10 cellular contexts compared by ENCODE assay signal in genomic region chr10:127196227-127196954, GRCh38. TPM values are rescaled to one million over a fixed set of nuclear protein-coding genes. Genes with fewer than 3 reads are reported as not detected.
DNase-seq lines count a peak whose midpoint lies in the region; ATAC-seq and TF ChIP-seq lines count a peak whose summit lies in the region.
"Had no signal": no experiment of that assay in that cellular context is flagged by ENCODE, and none has a peak within 500 bp of the region (broad histone marks: within the 10 kb centered on the region; RNA-seq: fewer than 3 reads in every experiment).

Gene INSYN2A, minus strand, starts transcription at chr10:127196591. Its CDS starts 20,196 bp downstream, at chr10:127176395.

- H3K27me3 ChIP-seq in GM23338 (ENCODE audit: insufficient read depth) (peaks cover 49% of the 10 kb centered on the region), WERI-Rb-1 (ENCODE audit: insufficient read depth, low read depth, severe bottlenecking) (peaks cover 10% of the 10 kb centered on the region), right atrium auricular region (no peaks in the 10 kb centered on the region), Karpas-422 (ENCODE audit: low read length) (no peaks in the 10 kb centered on the region)
- no peaks in the 10 kb centered on the region for H3K27me3 ChIP-seq in CD4-positive, alpha-beta memory T cell (ENCODE audit: insufficient read depth, low read length)

- no peaks in the 10 kb centered on the region for H3K9me2 ChIP-seq in GM23338 (ENCODE audit: insufficient read depth)
- H3K9me2 ChIP-seq in Karpas-422 (replicated peaks; ENCODE audit: insufficient read depth, low read length), result no peaks in the 10 kb centered on the region

- peak within 1 kb of the TSS; percentile 67 for H3K4me3 ChIP-seq in GM23338
- peak within 1 kb of the TSS; percentile 54 for H3K4me3 ChIP-seq in WERI-Rb-1 (ENCODE audit: low read depth, low read length)
- H3K4me3 ChIP-seq in right atrium auricular region, result peak within 1 kb of the TSS; percentile 26 to 50
- no peak within 1 kb of the TSS for H3K4me3 ChIP-seq in CD4-positive, alpha-beta memory T cell (ENCODE audit: low read length in 2 of 2)
- no peak within 1 kb of the TSS for H3K4me3 ChIP-seq in Karpas-422 (ENCODE audit: low read length)

- peaks cover 3% of the 10 kb centered on the region; the same call in 1 of the 2 replicates for H4K20me1 ChIP-seq in GM23338 (replicated peaks; ENCODE audit: insufficient read depth)
- H4K20me1 ChIP-seq in Karpas-422 (ENCODE audit: insufficient read depth, low read depth, low read length), result no peaks in the 10 kb centered on the region

- H3K9ac ChIP-seq in Karpas-422 (ENCODE audit: low read length), result no peak within 1 kb of the TSS
- H3K9ac ChIP-seq: KMS-11 had no signal

- H3K4me1 ChIP-seq in GM23338 (ENCODE audit: insufficient read depth) (peaks cover 12% of the 10 kb centered on the region; the same call in 1 of the 2 replicates), right atrium auricular region (peaks cover 0 to 23% of the 10 kb centered on the region in 2 donors), Karpas-422 (ENCODE audit: low read length) (no peaks in the 10 kb centered on the region)
- H3K4me1 ChIP-seq in CD4-positive, alpha-beta memory T cell (ENCODE audit: insufficient read depth, low read length), result no peaks in the 10 kb centered on the region

- H3F3A ChIP-seq in GM23338 (replicated peaks; ENCODE audit: low read depth), result no peaks in the 10 kb centered on the region

- intact Hi-C loops in sciatic nerve (cut with DNase I), result no loop called here
- intact Hi-C loops in CD4-positive, alpha-beta memory T cell (cut with micrococcal nuclease), result no loop called here

- H3K27ac ChIP-seq in GM23338 (ENCODE audit: low read depth) (no peak within 1 kb of the TSS), WERI-Rb-1 (no peak within 1 kb of the TSS), right atrium auricular region (no peak within 1 kb of the TSS), Karpas-422 (ENCODE audit: low read length) (no peak within 1 kb of the TSS)
- no peak within 1 kb of the TSS for H3K27ac ChIP-seq in CD4-positive, alpha-beta memory T cell (ENCODE audit: low read depth, low read length)
- H3K27ac ChIP-seq: KMS-11 had no signal

- 0 out of 2 replicates have a peak within 1 kb of the TSS, but pooled peaks have one; percentile 66 for H2AFZ ChIP-seq in GM23338
- H2AFZ ChIP-seq in Karpas-422 (ENCODE audit: low read length), result no peak within 1 kb of the TSS

- H3K4me1 Mint-ChIP-seq in GM23338, result peaks cover 21% of the 10 kb centered on the region
- H3K4me1 Mint-ChIP-seq in CD4-positive, alpha-beta memory T cell, result peaks cover 0 to 2% (median 0%) of the 10 kb centered on the region in 4 donors
- peaks cover 2% of the 10 kb centered on the region for H3K4me1 Mint-ChIP-seq in activated CD8-positive, alpha-beta T cell treated with anti-CD3 and anti-CD28 coated beads, Interleukin-2, amount 10 ng/mL, durations not matched to agents 7 days and 5 days (ENCODE audit: low read depth)
- H3K4me1 Mint-ChIP-seq: memory B cell had no signal

- peaks cover 16% of the 10 kb centered on the region for H3K27me3 Mint-ChIP-seq in GM23338 (ENCODE audit: insufficient read depth, low read depth, poor library complexity)
- peaks cover 15 to 17% of the 10 kb centered on the region in 2 donors for H3K27me3 Mint-ChIP-seq in CD4-positive, alpha-beta memory T cell
- peaks cover 31% of the 10 kb centered on the region for H3K27me3 Mint-ChIP-seq in activated CD8-positive, alpha-beta T cell treated with anti-CD3 and anti-CD28 coated beads, Interleukin-2, amount 10 ng/mL, durations not matched to agents 7 days and 5 days (ENCODE audit: low read depth)

- CTCF ChIA-PET in CD4-positive, alpha-beta memory T cell (lab: Charles Lee; ENCODE audit: partially characterized antibody), result no interaction called here
- CTCF ChIA-PET in activated CD8-positive, alpha-beta T cell treated with anti-CD3 and anti-CD28 coated beads, Interleukin-2, amount 10 ng/mL, durations not matched to agents 7 days and 5 days (lab: Charles Lee), result no interaction called here

- H3K36me3 ChIP-seq in GM23338 (ENCODE audit: insufficient read depth) (no peaks in the 10 kb centered on the region), WERI-Rb-1 (no peaks in the 10 kb centered on the region), right atrium auricular region (no peaks in the 10 kb centered on the region), Karpas-422 (ENCODE audit: insufficient read depth, low read length) (no peaks in the 10 kb centered on the region)
- H3K36me3 ChIP-seq in CD4-positive, alpha-beta memory T cell (ENCODE audit: insufficient read depth, low read length), result no peaks in the 10 kb centered on the region

- no peaks in the 10 kb centered on the region for H3K9me3 ChIP-seq in WERI-Rb-1 (ENCODE audit: severe bottlenecking)
- no peaks in the 10 kb centered on the region for H3K9me3 ChIP-seq in right atrium auricular region
- no peaks in the 10 kb centered on the region for H3K9me3 ChIP-seq in CD4-positive, alpha-beta memory T cell (ENCODE audit: control insufficient read depth in 1 of 2, low read length in 2 of 2)
- no peaks in the 10 kb centered on the region for H3K9me3 ChIP-seq in Karpas-422 (ENCODE audit: low read length)

- peak; percentile 47 for ATAC-seq in GM23338
- peak; percentile 39 for ATAC-seq in sciatic nerve
- no peak for ATAC-seq in activated CD8-positive, alpha-beta T cell treated with anti-CD3 and anti-CD28 coated beads, Interleukin-2, amount 10 ng/mL, durations not matched to agents 7 days and 5 days

- peak; percentile 82 for DNase-seq in GM23338 (ENCODE audit: low spot score)
- peak; percentile 64 for DNase-seq in WERI-Rb-1
- DNase-seq in right atrium auricular region (ENCODE audit: low spot score), result no peak
- DNase-seq in sciatic nerve (ENCODE audit: low spot score), result no peak
- no peak for DNase-seq in NOMO-1 treated with dmso at 0.1 percent for 144 hours (lab: John Stamatoyannopoulos, UW; ENCODE audit: unreplicated experiment)
- no peak for DNase-seq in CD4-positive, alpha-beta memory T cell
- no peak for DNase-seq in activated CD8-positive, alpha-beta T cell treated with anti-CD3 and anti-CD28 coated beads, Interleukin-2, amount 10 ng/mL, durations not matched to agents 7 days and 5 days
- DNase-seq in Karpas-422, result no peak

- peak within 1 kb of the TSS; percentile 83 for H3K4me3 Mint-ChIP-seq in GM23338
- peak within 1 kb of the TSS in 1 of 8 donors; percentile 46 for H3K4me3 Mint-ChIP-seq in CD4-positive, alpha-beta memory T cell
- no peak within 1 kb of the TSS for H3K4me3 Mint-ChIP-seq in activated CD8-positive, alpha-beta T cell treated with anti-CD3 and anti-CD28 coated beads, Interleukin-2, amount 10 ng/mL, durations not matched to agents 7 days and 5 days
- H3K4me3 Mint-ChIP-seq: memory B cell had no signal

- H3K79me2 ChIP-seq in GM23338 (replicated peaks; ENCODE audit: insufficient read depth) (no peaks in the 10 kb centered on the region; the same call in 1 of the 2 replicates), Karpas-422 (ENCODE audit: low read length) (no peaks in the 10 kb centered on the region)

- peak within 1 kb of the TSS; percentile 90 for H3K4me2 ChIP-seq in GM23338
- no peak within 1 kb of the TSS for H3K4me2 ChIP-seq in Karpas-422 (ENCODE audit: low read depth, low read length, poor library complexity, severe bottlenecking)
- H3K4me2 ChIP-seq: KMS-11 had no signal

- H3K9me3 Mint-ChIP-seq in GM23338, result no peaks in the 10 kb centered on the region
- peaks cover 0 to 2% (median 0%) of the 10 kb centered on the region in 8 donors for H3K9me3 Mint-ChIP-seq in CD4-positive, alpha-beta memory T cell
- H3K9me3 Mint-ChIP-seq in activated CD8-positive, alpha-beta T cell treated with anti-CD3 and anti-CD28 coated beads, Interleukin-2, amount 10 ng/mL, durations not matched to agents 7 days and 5 days (ENCODE audit: insufficient read depth), result no peaks in the 10 kb centered on the region
- H3K9me3 Mint-ChIP-seq: memory B cell had no signal

- no peak within 1 kb of the TSS for H3K27ac Mint-ChIP-seq in GM23338
- H3K27ac Mint-ChIP-seq in CD4-positive, alpha-beta memory T cell, result no peak within 1 kb of the TSS
- H3K27ac Mint-ChIP-seq in activated CD8-positive, alpha-beta T cell treated with anti-CD3 and anti-CD28 coated beads, Interleukin-2, amount 10 ng/mL, durations not matched to agents 7 days and 5 days, result no peak within 1 kb of the TSS
- H3K27ac Mint-ChIP-seq: memory B cell had no signal

- peak; percentile 33 to 56 for TF ChIP-seq CTCF in GM23338 (conservative IDR thresholded peaks at IDR 0.05; ENCODE audit: low read depth in 2 of 2)
- peak; percentile 74 for TF ChIP-seq CTCF in WERI-Rb-1 (IDR thresholded peaks at IDR 0.05; ENCODE audit: low read depth, low read length)
- TF ChIP-seq CTCF in right atrium auricular region (IDR thresholded peaks at IDR 0.05), result no peak

- POLR2A ChIA-PET in CD4-positive, alpha-beta memory T cell (lab: Charles Lee; ENCODE audit: partially characterized antibody), result no interaction called here
- POLR2A ChIA-PET in activated CD8-positive, alpha-beta T cell treated with anti-CD3 and anti-CD28 coated beads, Interleukin-2, amount 10 ng/mL, durations not matched to agents 7 days and 5 days (lab: Charles Lee), result no interaction called here

- no peaks in the 10 kb centered on the region for H3K36me3 Mint-ChIP-seq in GM23338 (ENCODE audit: low read depth)
- no peaks in the 10 kb centered on the region for H3K36me3 Mint-ChIP-seq in CD4-positive, alpha-beta memory T cell
- no peaks in the 10 kb centered on the region for H3K36me3 Mint-ChIP-seq in activated CD8-positive, alpha-beta T cell treated with anti-CD3 and anti-CD28 coated beads, Interleukin-2, amount 10 ng/mL, durations not matched to agents 7 days and 5 days (ENCODE audit: low read depth)
- H3K36me3 Mint-ChIP-seq: memory B cell had no signal

RNA-seq across cellular contexts. Expression of gene INSYN2A, which starts in this region (rescaled TPM):
- total RNA-seq in GM23338 (2014; rRNA removed; shearing (Covaris generic)), result 0.28 TPM in 1 of 2 replicates, not detected in the other
- 0.77 and 1.3 TPM in 2 replicates for polyA plus RNA-seq in GM23338 (2016; fragmentation: Nextera tagmentation; extraction: Ambion mirVana)
- under 1 TPM in 1 of 2 donors, not detected in 1; 0.11 TPM for total RNA-seq in right atrium auricular region
- total RNA-seq in sciatic nerve, result not detected
- total RNA-seq in CD4-positive, alpha-beta memory T cell, result not detected
- not detected for polyA plus RNA-seq in CD4-positive, alpha-beta memory T cell
- total RNA-seq in activated CD8-positive, alpha-beta T cell treated with anti-CD3 and anti-CD28 coated beads, Interleukin-2, amount 10 ng/mL, durations not matched to agents 7 days and 5 days, result not detected
- total RNA-seq in Karpas-422 (2014; rRNA removed; shearing (Covaris generic); ENCODE audit: low replicate concordance), result not detected in 2 replicates

Comparison
In these comparisons a context has a peak if more than half of its experiments do, and no peak if none do; other contexts are left out.
1. Peak in ATAC-seq in sciatic nerve; RNA of the gene not detected or under 1 TPM.
2. DNase-seq: peak in GM23338 (single experiment) and WERI-Rb-1 (single experiment); none in right atrium auricular region (single experiment), sciatic nerve (single experiment), NOMO-1 treated with dmso at 0.1 percent for 144 hours (single experiment), CD4-positive, alpha-beta memory T cell (0 of 5), activated CD8-positive, alpha-beta T cell treated with anti-CD3 and anti-CD28 coated beads, Interleukin-2, amount 10 ng/mL, durations not matched to agents 7 days and 5 days (single experiment) and Karpas-422 (single experiment).
3. H3K4me3 ChIP-seq: peak in GM23338 (single experiment), WERI-Rb-1 (single experiment) and right atrium auricular region (2 of 2); none in CD4-positive, alpha-beta memory T cell (0 of 2) and Karpas-422 (single experiment).
4. CTCF ChIP-seq: peak in GM23338 (2 of 2) and WERI-Rb-1 (single experiment); none in right atrium auricular region (0 of 2).